In genomic region chr1:69126761-69127160, GRCh38 we compare ENCODE assay signal across 20 cellular contexts.
DNase-seq lines count a peak whose midpoint lies in the region; ATAC-seq, FAIRE-seq and TF ChIP-seq lines count a peak whose summit lies in the region.
"Had no signal": no experiment of that assay in that cellular context is flagged by ENCODE, and none has a peak within 500 bp of the region (broad histone marks: within the 10 kb centered on the region; RNA-seq: fewer than 3 reads in every experiment).

No MANE protein-coding gene starts in this region.

- no peaks in the 10 kb centered on the region for H3K27me3 Mint-ChIP-seq in osteocyte (ENCODE audit: unreplicated experiment)
- H3K27me3 Mint-ChIP-seq: CD4-positive, alpha-beta memory T cell; IgD-negative memory B cell had no signal

- no peak overlapping the region for H3K9ac ChIP-seq in K562 (ENCODE audit: insufficient read depth in 1 of 2, low read depth in 2 of 2, low read length in 2 of 2)
- H3K9ac ChIP-seq: BLaER1 had no signal

- H3K79me2 ChIP-seq in K562 (ENCODE audit: control insufficient read depth, insufficient read depth, low read length): no peaks in the 10 kb centered on the region

- intact Hi-C loops in K562 (cut with micrococcal nuclease): no loop called here

- H3K36me3 ChIP-seq in K562 (ENCODE audit: control insufficient read depth, insufficient read depth, low read length): no peaks in the 10 kb centered on the region
- no peaks in the 10 kb centered on the region for H3K36me3 ChIP-seq in MG63
- H3K36me3 ChIP-seq: BLaER1 had no signal

- H3K4me3 ChIP-seq in K562 (no peak overlapping the region), epithelial cell of esophagus (ENCODE audit: low read length) (no peak overlapping the region), MG63 (no peak overlapping the region)
- H3K4me3 ChIP-seq: BLaER1 had no signal

- no peak overlapping the region for H2AFZ ChIP-seq in K562 (ENCODE audit: low read depth, low read length)

- no peak overlapping the region for H3K4me2 ChIP-seq in K562 (ENCODE audit: insufficient read depth, low read length)
- H3K4me2 ChIP-seq: BLaER1 had no signal

- CTCF ChIA-PET in K562 (lab: Yijun Ruan, JAX; ENCODE audit: low intra/inter-chr PET ratio): no interaction called here

- POLR2A ChIA-PET in K562 (lab: Yijun Ruan, JAX): no interaction called here

- H3K36me3 Mint-ChIP-seq in osteocyte (ENCODE audit: unreplicated experiment): no peaks in the 10 kb centered on the region
- H3K36me3 Mint-ChIP-seq: CD14-positive monocyte; CD4-positive, alpha-beta memory T cell; IgD-negative memory B cell had no signal

- 0% methylated on average over 1 of the region's 1 CpG for whole genome bisulfite sequencing in K562 (ENCODE audit: insufficient coverage, low coverage, missing lambda C conversion rate)

- H3K9me3 Mint-ChIP-seq in osteocyte (ENCODE audit: unreplicated experiment): no peaks in the 10 kb centered on the region
- H3K9me3 Mint-ChIP-seq: H9 had no signal

- H3K27me3 ChIP-seq in K562 (ENCODE audit: control insufficient read depth in 2 of 2, insufficient read depth in 2 of 2, low read length in 2 of 2): no peaks in the 10 kb centered on the region
- H3K27me3 ChIP-seq in MG63: no peaks in the 10 kb centered on the region
- H3K27me3 ChIP-seq: BLaER1 had no signal

- no peaks in the 10 kb centered on the region for H3K9me1 ChIP-seq in K562 (ENCODE audit: control insufficient read depth, insufficient read depth, low read length)

- H3K9me3 ChIP-seq in K562 (replicated peaks; ENCODE audit: control insufficient read depth, insufficient read depth, low read depth, low read length) (no peaks in the 10 kb centered on the region), MG63 (no peaks in the 10 kb centered on the region)
- H3K9me3 ChIP-seq: BLaER1 had no signal

- TF ChIP-seq CTCF in K562 (IDR thresholded peaks at IDR 0.05 in 2 of 3, conservative IDR thresholded peaks at IDR 0.05 in 1 of 3; ENCODE audit: insufficient read depth in 2 of 3, low read depth in 1 of 3, low read length in 3 of 3) (no peak), epithelial cell of esophagus (IDR thresholded peaks at IDR 0.05; ENCODE audit: insufficient read depth, low read depth, low read length, missing control alignments) (no peak), osteocyte (IDR thresholded peaks at IDR 0.05) (no peak)

- H3K4me3 Mint-ChIP-seq in osteocyte (ENCODE audit: unreplicated experiment): no peak overlapping the region
- H3K4me3 Mint-ChIP-seq: CD14-positive monocyte; CD4-positive, alpha-beta memory T cell; H9; IgD-negative memory B cell had no signal

- TF ChIP-seq POLR2A in K562 (conservative IDR thresholded peaks at IDR 0.05): no peak

- H3K4me1 Mint-ChIP-seq in osteocyte (ENCODE audit: unreplicated experiment): peaks cover 27% of the 10 kb centered on the region
- H3K4me1 Mint-ChIP-seq: CD14-positive monocyte; CD4-positive, alpha-beta memory T cell had no signal

- no peak for TF ChIP-seq RAD21 in K562 (CRISPR knock-in tag; conservative IDR thresholded peaks at IDR 0.05 in 1 of 2, IDR thresholded peaks at IDR 0.05 in 1 of 2)

- H3K27ac Mint-ChIP-seq in osteocyte (ENCODE audit: unreplicated experiment): peak overlapping the region; percentile 9
- H3K27ac Mint-ChIP-seq: CD14-positive monocyte; CD4-positive, alpha-beta memory T cell; H9; IgD-negative memory B cell had no signal

- no TSS peak for BruUV-seq in K562 (replicated peaks; lab: Mats Ljungman, UMichigan)

- DNase-seq in K562 (ENCODE audit: extremely low read depth in 1 of 4, low spot score in 3 of 4) (no peak), epithelial cell of esophagus (ENCODE audit: low read depth) (peak; percentile 9), left kidney (ENCODE audit: low read depth, low spot score) (peak; percentile 17), osteocyte (ENCODE audit: extremely low spot score, unreplicated experiment) (no peak), MG63 (no peak)
- DNase-seq in stimulated activated CD4-positive, alpha-beta T cell treated with anti-CD3 and anti-CD28 coated beads, Interleukin-4, amount 100 ng/mL, for 4 hours: no peak
- DNase-seq: CD4-positive, alpha-beta memory T cell; DMS153; DMS79; GDM1; H9 had no signal

- H4K20me1 ChIP-seq in K562 (replicated peaks; ENCODE audit: control insufficient read depth, insufficient read depth, low read length): no peaks in the 10 kb centered on the region
- H4K20me1 ChIP-seq: BLaER1 had no signal

- FAIRE-seq in K562 (lab: Jason Lieb, UNC): no peak
- FAIRE-seq: GM19239, H1, HepG2 had no signal

- no peak for ATAC-seq in K562
- ATAC-seq in HG02623 (IDR thresholded peaks at IDR 0.05; ENCODE audit: unreplicated experiment): no peak
- no peak for ATAC-seq in GM18519 (IDR thresholded peaks at IDR 0.05; ENCODE audit: low FRiP score, unreplicated experiment)
- ATAC-seq: HepG2 had no signal

- in situ Hi-C loops in K562 (cut with MboI): no loop called here

- TF ChIP-seq EP300 in K562 (IDR thresholded peaks at IDR 0.05; ENCODE audit: low read length): no peak

- no peaks in the 10 kb centered on the region for H3K4me1 ChIP-seq in K562 (replicated peaks in 1 of 2; ENCODE audit: control insufficient read depth in 2 of 2, insufficient read depth in 2 of 2, low read length in 2 of 2)

- H3K27ac ChIP-seq in K562 (ENCODE audit: extremely low read depth, low read depth, low read length): no peak overlapping the region
- H3K27ac ChIP-seq: 22Rv1, BLaER1 had no signal

TF ChIP-seq in K562, 482 proteins besides CTCF, POLR2A, EP300 and RAD21:
- TF ChIP-seq GATAD2B (IDR thresholded peaks at IDR 0.05; ENCODE audit: borderline replicate concordance) (no peak), RFX1 (IDR thresholded peaks at IDR 0.05) (peak; percentile 8; the same call in 1 of the 2 replicates), HNRNPK (IDR thresholded peaks at IDR 0.05; ENCODE audit: low read depth, low read length, poor library complexity, severe bottlenecking) (no peak), ZNF253 (CRISPR knock-in tag; conservative IDR thresholded peaks at IDR 0.05) (no peak)

Comparison
In these comparisons a context has a peak if more than half of its experiments do, and no peak if none do; other contexts are left out.
1. DNase-seq: peak in epithelial cell of esophagus (single experiment) and left kidney (single experiment); none in K562 (0 of 4), osteocyte (single experiment), stimulated activated CD4-positive, alpha-beta T cell treated with anti-CD3 and anti-CD28 coated beads, Interleukin-4, amount 100 ng/mL, for 4 hours (0 of 2) and MG63 (single experiment).